ENCODE assay signal across 8 cellular contexts in the genomic region with DNA sequence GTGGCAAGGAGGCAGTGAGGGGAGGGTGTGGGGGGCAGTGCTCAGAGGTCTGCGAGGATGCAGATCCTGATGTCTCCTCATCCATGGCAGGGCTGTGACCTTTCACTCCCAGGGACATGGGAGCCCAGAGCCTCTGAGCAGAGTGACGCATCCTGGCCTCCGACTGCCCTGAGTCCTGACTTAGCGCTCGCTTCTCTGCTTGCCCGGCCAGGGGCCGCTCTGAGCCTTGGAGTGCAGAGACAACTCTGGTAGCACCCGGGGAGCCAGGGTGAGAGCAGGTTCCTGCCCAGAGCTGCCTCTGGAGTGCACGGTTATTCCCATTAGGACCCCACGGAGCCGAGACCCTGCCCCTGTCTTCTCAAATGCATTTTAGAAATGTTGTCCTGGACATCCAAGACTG.
"Had no signal": no experiment of that assay in that cellular context is flagged by ENCODE, and none has a peak within 500 bp of the region (broad histone marks: within the 10 kb centered on the region; RNA-seq: fewer than 3 reads in every experiment).

No MANE protein-coding gene starts in this region.

- DNase-seq: GDM1, GF-D8 had no signal

- ATAC-seq: GM12878 had no signal

- H3K4me3 ChIP-seq: GM12878 had no signal

- FAIRE-seq: G401.6, GM12878, GM12891, GM12892, GM18507, GM19239 had no signal
